Comparison of ENCODE assay signal across 20 cellular contexts in genomic region chr1:159652506-159652905, GRCh38.
DNase-seq lines count a peak whose midpoint lies in the region; ATAC-seq and TF ChIP-seq lines count a peak whose summit lies in the region.
"Had no signal": no experiment of that assay in that cellular context is flagged by ENCODE, and none has a peak within 500 bp of the region (broad histone marks: within the 10 kb centered on the region; RNA-seq: fewer than 3 reads in every experiment).

No MANE protein-coding gene starts in this region.

- peaks cover 2% of the 10 kb centered on the region for H3K4me1 Mint-ChIP-seq in CD14-positive monocyte
- peaks cover 6% of the 10 kb centered on the region for H3K4me1 Mint-ChIP-seq in WTC11

- POLR2A ChIA-PET in WTC11 (lab: Charles Lee): no interaction called here

- H3K27me3 ChIP-seq in cardiac muscle cell (no peaks in the 10 kb centered on the region), adipocyte (replicated peaks; ENCODE audit: control insufficient read depth, insufficient read depth, low read length) (no peaks in the 10 kb centered on the region)
- H3K27me3 ChIP-seq: Peyer's patch, SJSA1 had no signal

- H3K4me3 Mint-ChIP-seq in CD14-positive monocyte: no peak overlapping the region
- H3K4me3 Mint-ChIP-seq in WTC11: no peak overlapping the region

- no peaks in the 10 kb centered on the region for H3K9me3 ChIP-seq in cardiac muscle cell (ENCODE audit: low read depth)
- no peaks in the 10 kb centered on the region for H3K9me3 ChIP-seq in adipocyte (ENCODE audit: control insufficient read depth, low read length)
- H3K9me3 ChIP-seq: Peyer's patch, SJSA1 had no signal

- H3K36me3 Mint-ChIP-seq in CD14-positive monocyte (peaks cover 0 to 1% of the 10 kb centered on the region in 2 donors), WTC11 (no peaks in the 10 kb centered on the region)

- no peak overlapping the region for H3K4me3 ChIP-seq in cardiac muscle cell
- H3K4me3 ChIP-seq in adipocyte (ENCODE audit: low read length): no peak overlapping the region
- no peak overlapping the region for H3K4me3 ChIP-seq in fibroblast of mammary gland (ENCODE audit: control insufficient read depth, low read depth, low read length)
- H3K4me3 ChIP-seq: Peyer's patch, SJSA1 had no signal

- no peak overlapping the region for H3K27ac ChIP-seq in cardiac muscle cell
- H3K27ac ChIP-seq: Peyer's patch, SJSA1 had no signal

- no peak overlapping the region for H3K27ac Mint-ChIP-seq in CD14-positive monocyte
- no peak overlapping the region for H3K27ac Mint-ChIP-seq in WTC11

- peaks cover 0 to 4% (median 0%) of the 10 kb centered on the region in 7 donors for H3K9me3 Mint-ChIP-seq in CD14-positive monocyte
- no peaks in the 10 kb centered on the region for H3K9me3 Mint-ChIP-seq in WTC11

- no peak for TF ChIP-seq CTCF in cardiac muscle cell (IDR thresholded peaks at IDR 0.05; ENCODE audit: low read depth, low read length)
- TF ChIP-seq CTCF in fibroblast of mammary gland (conservative IDR thresholded peaks at IDR 0.05; ENCODE audit: control insufficient read depth, insufficient read depth, low read depth, low read length): no peak
- TF ChIP-seq CTCF in CD14-positive monocyte (IDR thresholded peaks at IDR 0.05): no peak
- TF ChIP-seq CTCF in WTC11 (IDR thresholded peaks at IDR 0.05): no peak

- H3K27me3 Mint-ChIP-seq in CD14-positive monocyte (ENCODE audit: low read depth in 3 of 3) (peaks cover 0 to 2% (median 0%) of the 10 kb centered on the region in 3 donors), WTC11 (ENCODE audit: low read depth) (no peaks in the 10 kb centered on the region)

- H3K9ac ChIP-seq in adipocyte (ENCODE audit: low read length): no peak overlapping the region

- ATAC-seq in left cardiac atrium (no peak), GM19452 (IDR thresholded peaks at IDR 0.05; ENCODE audit: unreplicated experiment) (no peak), WTC11 (no peak)

- no peaks in the 10 kb centered on the region for H3K36me3 ChIP-seq in cardiac muscle cell
- H3K36me3 ChIP-seq in adipocyte (ENCODE audit: control insufficient read depth, insufficient read depth, low read length, severe bottlenecking): no peaks in the 10 kb centered on the region
- H3K36me3 ChIP-seq: Peyer's patch, SJSA1 had no signal

- H3K4me1 ChIP-seq in cardiac muscle cell (ENCODE audit: low read depth): no peaks in the 10 kb centered on the region
- H3K4me1 ChIP-seq in adipocyte (ENCODE audit: control insufficient read depth, insufficient read depth, low read length): peaks cover 3% of the 10 kb centered on the region
- H3K4me1 ChIP-seq: Peyer's patch, SJSA1 had no signal

- DNase-seq in cardiac muscle cell (ENCODE audit: low read depth in 1 of 2, low spot score in 1 of 2) (peak; percentile 9 to 34), left cardiac atrium (no peak), adipocyte (ENCODE audit: low read depth) (peak; percentile 63), fibroblast of mammary gland (ENCODE audit: low read depth) (peak; percentile 17), CD14-positive monocyte (ENCODE audit: low spot score) (no peak), WTC11 (ENCODE audit: low spot score) (no peak), NCI-H510A treated with DMSO at 0.1 percent for 48 hours (lab: John Stamatoyannopoulos, UW) (no peak)
- DNase-seq: 8988T, C1 segment of cervical spinal cord, DMS79 treated with DMSO at 0.1 percent for 48 hours, H7, IMR-90, NCI-H1436 treated with DMSO at 0.1 percent for 48 hours, NCI-H2029 treated with DMSO at 0.1 percent for 48 hours, NCI-H2171, NCI-H446, Peyer's patch, SW 1271 had no signal

- CTCF ChIA-PET in WTC11 (lab: Charles Lee): no interaction called here

- intact Hi-C loops in left cardiac atrium (cut with DNase I): no loop called here
- intact Hi-C loops in CD14-positive monocyte (cut with micrococcal nuclease): no loop called here

TF ChIP-seq in WTC11, 78 proteins besides CTCF, POLR2A, EP300 and RAD21:
- TF ChIP-seq CREB1 (CRISPR knock-in tag; IDR thresholded peaks at IDR 0.05): no peak
- TF ChIP-seq PRRX2 (CRISPR knock-in tag; IDR thresholded peaks at IDR 0.05): no peak
- TF ChIP-seq ATF3 (CRISPR knock-in tag; conservative IDR thresholded peaks at IDR 0.05): no peak
- no peak for TF ChIP-seq GABPB1 (CRISPR knock-in tag; IDR thresholded peaks at IDR 0.05)
- TF ChIP-seq ZNF138 (CRISPR knock-in tag; conservative IDR thresholded peaks at IDR 0.05): no peak
- no peak for TF ChIP-seq ERG (CRISPR knock-in tag; IDR thresholded peaks at IDR 0.05)
- no peak for TF ChIP-seq PREB (CRISPR knock-in tag; IDR thresholded peaks at IDR 0.05; ENCODE audit: borderline replicate concordance)
- no peak for TF ChIP-seq USF2 (CRISPR knock-in tag; IDR thresholded peaks at IDR 0.05)
- no peak for TF ChIP-seq CDX4 (CRISPR knock-in tag; IDR thresholded peaks at IDR 0.05; ENCODE audit: borderline replicate concordance)
- no peak for TF ChIP-seq ATF6 (CRISPR knock-in tag; IDR thresholded peaks at IDR 0.05)
- TF ChIP-seq TCF7 (CRISPR knock-in tag; IDR thresholded peaks at IDR 0.05; ENCODE audit: low read depth): no peak
- TF ChIP-seq NR2C2 (CRISPR knock-in tag; IDR thresholded peaks at IDR 0.05): no peak
- no peak for TF ChIP-seq JUN (CRISPR knock-in tag; IDR thresholded peaks at IDR 0.05)
- no peak for TF ChIP-seq TP53 (CRISPR knock-in tag; IDR thresholded peaks at IDR 0.05)
- no peak for TF ChIP-seq ZNF396 (CRISPR knock-in tag; IDR thresholded peaks at IDR 0.05; ENCODE audit: borderline replicate concordance)
- no peak for TF ChIP-seq MLX (CRISPR knock-in tag; IDR thresholded peaks at IDR 0.05)
- TF ChIP-seq MYBL2 (CRISPR knock-in tag; IDR thresholded peaks at IDR 0.05): no peak
- TF ChIP-seq ATF1 (CRISPR knock-in tag; IDR thresholded peaks at IDR 0.05): no peak

Comparison
In these comparisons a context has a peak if more than half of its experiments do, and no peak if none do; other contexts are left out.
1. DNase-seq: peak in cardiac muscle cell (2 of 2), adipocyte (single experiment) and fibroblast of mammary gland (single experiment); none in left cardiac atrium (single experiment), CD14-positive monocyte (single experiment), WTC11 (single experiment) and NCI-H510A treated with DMSO at 0.1 percent for 48 hours (single experiment).